ENCODE assay signal across 27 cellular contexts in genomic region chr3:37540786-37541185, GRCh38.
DNase-seq lines count a peak whose midpoint lies in the region; ATAC-seq and TF ChIP-seq lines count a peak whose summit lies in the region.
"Had no signal": no experiment of that assay in that cellular context is flagged by ENCODE, and none has a peak within 500 bp of the region (broad histone marks: within the 10 kb centered on the region; RNA-seq: fewer than 3 reads in every experiment).

No MANE protein-coding gene starts in this region.

- H3K27me3 ChIP-seq in WERI-Rb-1 (ENCODE audit: insufficient read depth, low read depth, severe bottlenecking): no peaks in the 10 kb centered on the region
- H3K27me3 ChIP-seq: testis, uterus had no signal

- DNase-seq in DMS79 treated with DMSO at 0.1 percent for 48 hours (lab: John Stamatoyannopoulos, UW): peak; percentile 3
- no peak for DNase-seq in DMS79 (lab: John Stamatoyannopoulos, UW)
- DNase-seq in NCI-H1694 (lab: John Stamatoyannopoulos, UW): peak; percentile 7
- DNase-seq in WERI-Rb-1: no peak
- DNase-seq in pons (ENCODE audit: low spot score): peak; percentile 5
- no peak for DNase-seq in activated CD8-positive, alpha-beta memory T cell treated with anti-CD3 and anti-CD28 coated beads, Interleukin-2, amount 50 U/mL, for 48 hours
- no peak for DNase-seq in T-helper 1 cell
- DNase-seq: 8988T; activated CD4-positive, alpha-beta T cell treated with anti-CD3 and anti-CD28 coated beads for 4 hours; activated effector memory CD4-positive, alpha-beta T cell treated with anti-CD3 and anti-CD28 coated beads, Interleukin-2, amount 50 U/mL, for 16 hours; activated naive CD8-positive, alpha-beta T cell treated with anti-CD3 and anti-CD28 coated beads for 36 hours; aorta; CD4-positive, alpha-beta T cell; dermis blood vessel endothelial cell; GF-D8; H7; islet precursor cell; natural killer cell; NCI-H774; occipital lobe; stimulated activated naive CD8-positive, alpha-beta T cell treated with anti-CD3 and anti-CD28 coated beads, Interleukin-15, Interleukin-2, amounts not matched to agents 100 U/mL and 50 U/mL, for 24 hours; testis; uterus had no signal

- TF ChIP-seq CTCF in WERI-Rb-1 (IDR thresholded peaks at IDR 0.05; ENCODE audit: low read depth, low read length): 0 out of 2 replicates have a peak, but pooled peaks have one; percentile 1

- H3K36me3 ChIP-seq in WERI-Rb-1: no peaks in the 10 kb centered on the region
- H3K36me3 ChIP-seq: uterus had no signal

- ATAC-seq in HG03280 (IDR thresholded peaks at IDR 0.05; ENCODE audit: unreplicated experiment): no peak
- ATAC-seq: natural killer cell; stimulated activated naive CD8-positive, alpha-beta T cell treated with anti-CD3 and anti-CD28 coated beads, Interleukin-15, Interleukin-2, amounts not matched to agents 100 U/mL and 50 U/mL, for 24 hours had no signal

- no peak overlapping the region for H3K27ac ChIP-seq in WERI-Rb-1
- H3K27ac ChIP-seq: RWPE1, SK-N-MC, skin epidermis, testis, uterus had no signal

- no peaks in the 10 kb centered on the region for H3K9me3 ChIP-seq in WERI-Rb-1 (ENCODE audit: severe bottlenecking)
- H3K9me3 ChIP-seq: testis, uterus had no signal

- H3K4me3 ChIP-seq in WERI-Rb-1 (ENCODE audit: low read depth, low read length): no peak overlapping the region
- H3K4me3 ChIP-seq: SK-N-MC, skin epidermis, testis, uterus had no signal

Comparison
In these comparisons a context has a peak if more than half of its experiments do, and no peak if none do; other contexts are left out.
1. DNase-seq: peak in DMS79 treated with DMSO at 0.1 percent for 48 hours (single experiment), NCI-H1694 (single experiment) and pons (single experiment); none in DMS79 (single experiment), WERI-Rb-1 (single experiment), activated CD8-positive, alpha-beta memory T cell treated with anti-CD3 and anti-CD28 coated beads, Interleukin-2, amount 50 U/mL, for 48 hours (single experiment) and T-helper 1 cell (0 of 5).